Comparison of ENCODE assay signal across 15 cellular contexts in the genomic region with DNA sequence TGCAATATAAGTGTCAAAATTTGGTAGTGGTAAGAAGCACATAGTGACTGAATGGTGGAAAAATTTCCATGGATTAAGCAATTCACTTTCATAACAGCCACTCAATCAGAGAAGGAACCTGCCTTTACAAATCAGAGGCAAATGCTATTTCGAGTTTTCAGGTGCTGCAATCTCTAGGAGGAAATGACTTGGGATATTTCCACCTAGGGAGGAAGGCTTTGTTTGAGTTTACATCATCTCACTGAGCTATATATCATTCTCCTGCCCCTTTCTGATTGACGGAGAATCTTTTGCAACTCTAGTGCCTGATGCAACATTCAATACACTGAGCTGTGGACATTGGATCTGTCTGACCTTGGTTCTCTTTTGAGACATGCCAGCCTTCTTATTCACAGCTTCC. TPM values are rescaled to one million over a fixed set of nuclear protein-coding genes. Genes with fewer than 3 reads are reported as not detected.
DNase-seq lines count a peak whose midpoint lies in the region; ATAC-seq and TF ChIP-seq lines count a peak whose summit lies in the region.
"Had no signal": no experiment of that assay in that cellular context is flagged by ENCODE, and none has a peak within 500 bp of the region (broad histone marks: within the 10 kb centered on the region; RNA-seq: fewer than 3 reads in every experiment).

No MANE protein-coding gene starts in this region.

- in situ Hi-C loops in GM23248 (cut with MboI): no loop called here

- H3K4me2 ChIP-seq in GM23248 (ENCODE audit: unreplicated experiment): peak overlapping the region; percentile 39
- H3K4me2 ChIP-seq in PC-9: peak overlapping the region; percentile 63
- no peak overlapping the region for H3K4me2 ChIP-seq in mesenchymal stem cell (ENCODE audit: low read length, poor library complexity, severe bottlenecking)

- no peaks in the 10 kb centered on the region for H3K9me2 ChIP-seq in GM23248 (ENCODE audit: insufficient read depth)
- no peaks in the 10 kb centered on the region for H3K9me2 ChIP-seq in PC-9 (ENCODE audit: insufficient read depth)

- DNase-seq in GM23248: peak; percentile 57
- peak in 1 of 2 experiments; percentile 99 for DNase-seq in PC-9
- peak; percentile 26 for DNase-seq in dedifferentiated amniotic fluid mesenchymal stem cell (ENCODE audit: extremely low spot score)
- peak; percentile 38 for DNase-seq in mesenchymal stem cell
- no peak for DNase-seq in Kasumi-1 (lab: John Stamatoyannopoulos, UW)
- no peak for DNase-seq in NCI-H2171 treated with DMSO at 0.1 percent for 48 hours (lab: John Stamatoyannopoulos, UW)
- no peak for DNase-seq in right cardiac atrium
- DNase-seq: aorta; BE2C; stimulated activated naive CD4-positive, alpha-beta T cell treated with Interleukin-2 at 50 U/mL for 16 hours; SW 1271 had no signal

- no peak overlapping the region for H3K14ac ChIP-seq in mesenchymal stem cell (ENCODE audit: low read length in 2 of 2)

- no peak overlapping the region for H2BK15ac ChIP-seq in mesenchymal stem cell (ENCODE audit: low read depth, poor library complexity, severe bottlenecking)

- no peak for TF ChIP-seq CTCF in PC-9 (conservative IDR thresholded peaks at IDR 0.05)

- H3K23ac ChIP-seq in mesenchymal stem cell (ENCODE audit: low read length in 2 of 2): no peak overlapping the region

- BruUV-seq in PC-9 (replicated peaks; lab: Mats Ljungman, UMichigan): no TSS peak

- H3K36me3 ChIP-seq in GM23248 (ENCODE audit: low read depth) (no peaks in the 10 kb centered on the region), PC-9 (ENCODE audit: low read depth) (peaks cover 4% of the 10 kb centered on the region; the same call in 1 of the 2 replicates), mesenchymal stem cell (ENCODE audit: control insufficient read depth in 1 of 2, insufficient read depth in 2 of 2, low read depth in 1 of 2, low read length in 2 of 2) (no peaks in the 10 kb centered on the region)
- H3K36me3 ChIP-seq: BE2C had no signal

- no peak overlapping the region for H3K4me3 ChIP-seq in GM23248
- peak overlapping the region; percentile 27; the same call in 1 of the 2 replicates for H3K4me3 ChIP-seq in PC-9
- no peak overlapping the region for H3K4me3 ChIP-seq in mesenchymal stem cell (ENCODE audit: insufficient read depth in 1 of 2, low read depth in 1 of 2, low read length in 2 of 2)
- no peak overlapping the region for H3K4me3 ChIP-seq in right cardiac atrium (ENCODE audit: low read length)

- POLR2A ChIA-PET in PC-9 (lab: Charles Lee; ENCODE audit: unreplicated experiment): no interaction called here

- WGBS in GM23248 (ENCODE audit: low coverage in 1 of 2, low lambda C conversion rate in 2 of 2, missing lambda C conversion rate in 2 of 2), 2 experiments: 83 to 85% methylated on average over 2 of the region's 2 CpGs
- 84% methylated on average over 2 of the region's 2 CpGs for WGBS in mesenchymal stem cell
- 75% methylated on average over 2 of the region's 2 CpGs for WGBS in right cardiac atrium

- H3K4ac ChIP-seq in mesenchymal stem cell (ENCODE audit: low read depth in 1 of 2, low read length in 2 of 2): no peak overlapping the region

- no peak overlapping the region for H2AFZ ChIP-seq in GM23248
- no peak overlapping the region for H2AFZ ChIP-seq in PC-9
- H2AFZ ChIP-seq in mesenchymal stem cell (ENCODE audit: low read depth, low read length): no peak overlapping the region

- H3K79me1 ChIP-seq in mesenchymal stem cell (replicated peaks; ENCODE audit: low read length, poor library complexity, severe bottlenecking): no peaks in the 10 kb centered on the region

- intact Hi-C loops in PC-9 (cut with micrococcal nuclease; ENCODE audit: unreplicated experiment): loop anchor here (2.0 kb wide), 1 partner anchor 43 kb away; no protein-coding TSS in a partner anchor
- intact Hi-C loops in right cardiac atrium (cut with DNase I): no loop called here

- H2AK5ac ChIP-seq in mesenchymal stem cell (ENCODE audit: low read length, severe bottlenecking): peak overlapping the region; percentile 6

- no peak overlapping the region for H4K91ac ChIP-seq in mesenchymal stem cell (ENCODE audit: low read length)

- no peaks in the 10 kb centered on the region for H3K79me2 ChIP-seq in GM23248 (ENCODE audit: insufficient read depth)
- no peaks in the 10 kb centered on the region for H3K79me2 ChIP-seq in PC-9 (ENCODE audit: low read depth)

- CTCF ChIA-PET in PC-9 (lab: Charles Lee): no interaction called here

- H2BK120ac ChIP-seq in mesenchymal stem cell (ENCODE audit: low read depth, low read length): no peak overlapping the region

- no peak overlapping the region for H2BK5ac ChIP-seq in mesenchymal stem cell (ENCODE audit: low read depth, low read length, poor library complexity, severe bottlenecking)

- no peak overlapping the region for H3K18ac ChIP-seq in mesenchymal stem cell (ENCODE audit: low read depth in 1 of 2, low read length in 2 of 2)

- H3K4me1 ChIP-seq in GM23248 (ENCODE audit: insufficient read depth): peaks cover 38% of the 10 kb centered on the region
- H3K4me1 ChIP-seq in PC-9 (replicated peaks; ENCODE audit: insufficient read depth): peaks cover 61% of the 10 kb centered on the region
- peaks cover 16% of the 10 kb centered on the region for H3K4me1 ChIP-seq in mesenchymal stem cell (ENCODE audit: control insufficient read depth, insufficient read depth, low read depth, low read length)
- no peaks in the 10 kb centered on the region for H3K4me1 ChIP-seq in right cardiac atrium (ENCODE audit: control insufficient read depth, insufficient read depth, low read length)
- H3K4me1 ChIP-seq: BE2C had no signal

- no peak overlapping the region for H4K8ac ChIP-seq in mesenchymal stem cell (ENCODE audit: low read length)

- peak overlapping the region; percentile 49 for H3K27ac ChIP-seq in GM23248
- H3K27ac ChIP-seq in PC-9: peak overlapping the region; percentile 98
- no peak overlapping the region for H3K27ac ChIP-seq in mesenchymal stem cell (ENCODE audit: low read length, poor library complexity, severe bottlenecking)
- no peak overlapping the region for H3K27ac ChIP-seq in right cardiac atrium (ENCODE audit: low read length)
- H3K27ac ChIP-seq: VCaP had no signal

- no peak overlapping the region for H2BK12ac ChIP-seq in mesenchymal stem cell (ENCODE audit: low read length in 2 of 2)

- H3K27me3 ChIP-seq in GM23248 (replicated peaks; ENCODE audit: insufficient read depth) (no peaks in the 10 kb centered on the region), PC-9 (ENCODE audit: insufficient read depth, low read depth) (no peaks in the 10 kb centered on the region), mesenchymal stem cell (ENCODE audit: control insufficient read depth in 1 of 2, insufficient read depth in 1 of 2, low read length in 2 of 2) (no peaks in the 10 kb centered on the region), right cardiac atrium (ENCODE audit: control insufficient read depth, insufficient read depth) (no peaks in the 10 kb centered on the region)
- H3K27me3 ChIP-seq: BE2C had no signal

- peaks cover 38% of the 10 kb centered on the region for H3F3A ChIP-seq in GM23248 (ENCODE audit: insufficient read depth)
- H3F3A ChIP-seq in PC-9 (ENCODE audit: insufficient read depth, low read depth): peaks cover 58% of the 10 kb centered on the region

- ATAC-seq in right cardiac atrium (no peak), HG02588 (IDR thresholded peaks at IDR 0.05; ENCODE audit: unreplicated experiment) (no peak)
- ATAC-seq: activated T-helper 17 cell treated with anti-CD3 and anti-CD28 coated beads, Interleukin-2, amount 50 U/mL, for 72 hours had no signal

- H4K20me1 ChIP-seq in GM23248 (ENCODE audit: insufficient read depth): no peaks in the 10 kb centered on the region
- H4K20me1 ChIP-seq in PC-9 (ENCODE audit: insufficient read depth): no peaks in the 10 kb centered on the region

- no peaks in the 10 kb centered on the region for H3K9me3 ChIP-seq in GM23248 (ENCODE audit: low read depth)
- H3K9me3 ChIP-seq in PC-9 (ENCODE audit: insufficient read depth, low read depth): peaks cover 8% of the 10 kb centered on the region; the same call in 1 of the 2 replicates
- H3K9me3 ChIP-seq in mesenchymal stem cell (ENCODE audit: control insufficient read depth, low read length): no peaks in the 10 kb centered on the region
- no peaks in the 10 kb centered on the region for H3K9me3 ChIP-seq in right cardiac atrium (ENCODE audit: control insufficient read depth, low read length)
- H3K9me3 ChIP-seq: BE2C had no signal

- H3K9ac ChIP-seq in GM23248 (no peak overlapping the region), mesenchymal stem cell (ENCODE audit: low read length) (no peak overlapping the region)

RNA-seq across cellular contexts. Expression of a gene that starts 26.3 kb away (rescaled TPM):
- total RNA-seq in GM23248 (2014; rRNA removed; shearing (Covaris generic)): 1.8 and 7.1 TPM in 2 replicates
- 1.3 and 2.1 TPM in 2 replicates for polyA plus RNA-seq in GM23248 (2016; fragmentation: Nextera tagmentation; extraction: Ambion mirVana)
- 8.0 and 9.6 TPM in 2 replicates for total RNA-seq in PC-9 (2021)
- 0.04 TPM for polyA plus RNA-seq in mesenchymal stem cell (2013, experiment 1 of 2)
- 0.21 TPM for polyA plus RNA-seq in mesenchymal stem cell (2013, experiment 2 of 2)
- total RNA-seq in right cardiac atrium: not detected
- polyA plus RNA-seq in right cardiac atrium: 0.20 TPM
- total RNA-seq: aorta, dermis microvascular lymphatic vessel endothelial cell had no signal
- polyA plus RNA-seq: aorta had no signal

Comparison
In these comparisons a context has a peak if more than half of its experiments do, and no peak if none do; other contexts are left out.
1. DNase-seq: peak in GM23248 (single experiment), dedifferentiated amniotic fluid mesenchymal stem cell (single experiment) and mesenchymal stem cell (single experiment); none in Kasumi-1 (0 of 2), NCI-H2171 treated with DMSO at 0.1 percent for 48 hours (single experiment) and right cardiac atrium (0 of 3).
2. H3K27ac ChIP-seq: peak in GM23248 (single experiment) and PC-9 (single experiment); none in mesenchymal stem cell (single experiment) and right cardiac atrium (single experiment).